In genomic region chr11:9092846-9093778, GRCh38 we compare ENCODE assay signal across 1 cellular context.
TF ChIP-seq lines count a peak whose summit lies in the region.

No MANE protein-coding gene starts in this region.

TF ChIP-seq in A549, 52 proteins besides CTCF, POLR2A, EP300 and RAD21 (continued from another document):
- TF ChIP-seq REST (IDR thresholded peaks at IDR 0.05) (no peak), SMC3 (IDR thresholded peaks at IDR 0.05) (no peak), E2F6 (IDR thresholded peaks at IDR 0.05; ENCODE audit: borderline replicate concordance, low read depth) (no peak), ZNF302 (CRISPR knock-in tag; IDR thresholded peaks at IDR 0.05) (no peak), BCL3 (IDR thresholded peaks at IDR 0.05) (no peak), RCOR1 (IDR thresholded peaks at IDR 0.05; ENCODE audit: low read depth, low read length) (no peak), POLR2AphosphoS2 (conservative IDR thresholded peaks at IDR 0.05; ENCODE audit: low read length) (no peak), ZC3H11A (IDR thresholded peaks at IDR 0.05) (no peak), SREBF2 (IDR thresholded peaks at IDR 0.05) (no peak)
